8 cellular contexts compared by ENCODE assay signal in the genomic region with DNA sequence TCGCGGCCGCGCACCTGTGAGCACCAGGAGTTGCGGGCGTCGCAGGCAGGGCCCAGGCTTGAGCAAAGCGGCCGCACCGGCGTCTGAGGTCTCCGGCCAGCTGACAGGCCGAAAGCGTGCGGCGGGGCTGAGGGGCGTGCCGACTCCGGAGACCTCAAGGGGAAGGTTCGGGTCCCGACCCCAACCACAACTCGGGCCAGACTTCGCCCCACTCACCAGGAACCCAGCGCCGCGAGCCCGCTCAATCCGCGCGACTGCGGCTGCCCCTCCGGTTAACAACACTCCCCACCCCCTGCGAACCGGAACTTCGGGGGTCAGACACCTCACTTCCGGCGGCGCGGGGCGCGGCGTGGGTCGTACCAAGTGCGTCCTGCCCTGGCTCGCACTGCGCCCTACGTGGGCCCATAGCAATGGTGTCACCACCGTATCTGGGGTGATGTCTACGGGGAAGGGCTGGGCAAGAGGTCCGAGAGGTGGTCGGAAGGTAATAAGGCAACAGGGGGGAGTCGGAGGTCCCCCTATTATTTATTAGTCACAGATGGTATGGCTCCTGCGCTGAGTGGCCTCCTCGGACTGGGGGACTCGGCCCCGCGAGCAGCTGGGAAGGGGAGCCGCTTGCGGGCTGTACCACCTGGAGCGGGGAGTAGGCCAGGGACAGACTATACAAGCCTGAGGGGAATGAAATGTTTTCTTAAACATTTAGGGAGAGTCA. TPM values are rescaled to one million over a fixed set of nuclear protein-coding genes. Genes with fewer than 3 reads are reported as not detected.
DNase-seq lines count a peak whose midpoint lies in the region; ATAC-seq lines count a peak whose summit lies in the region.

A gene (minus strand): TSS at position 280 of the 712 bp plus-strand sequence. CDS start 918 bp downstream, outside the sequence.

- peak; percentile 77 to 78 for ATAC-seq in CD4-positive, CD25-positive, alpha-beta regulatory T cell (ENCODE audit: low read depth in 2 of 2)
- ATAC-seq in GM19455 (IDR thresholded peaks at IDR 0.05; ENCODE audit: unreplicated experiment) (peak; percentile 66), memory B cell (ENCODE audit: low read depth) (peak; percentile 67)

- H3K9me3 ChIP-seq in CD4-positive, CD25-positive, alpha-beta regulatory T cell (ENCODE audit: control insufficient read depth in 2 of 2, low read length in 2 of 2): no peaks in the 10 kb centered on the region

- H3K9me3 Mint-ChIP-seq in CD4-positive, CD25-positive, alpha-beta regulatory T cell: peaks cover 0 to 2% (median 0%) of the 10 kb centered on the region in 7 donors
- H3K9me3 Mint-ChIP-seq in memory B cell: no peaks in the 10 kb centered on the region

- no peaks in the 10 kb centered on the region for H3K27me3 Mint-ChIP-seq in CD4-positive, CD25-positive, alpha-beta regulatory T cell
- H3K27me3 Mint-ChIP-seq in memory B cell: no peaks in the 10 kb centered on the region

- DNase-seq in CD4-positive, CD25-positive, alpha-beta regulatory T cell: peak; percentile 87 to 94 (median 94)
- peak; percentile 82 for DNase-seq in HK-2 (ENCODE audit: unreplicated experiment)
- DNase-seq in NK-92 (lab: John Stamatoyannopoulos, UW; ENCODE audit: unreplicated experiment): peak; percentile 34
- DNase-seq in activated CD8-positive, alpha-beta memory T cell treated with anti-CD3 and anti-CD28 coated beads for 1 hour (ENCODE audit: extremely low read depth in 1 of 2, low read depth in 1 of 2): peak; percentile 65 to 86
- peak; percentile 83 for DNase-seq in effector CD8-positive, alpha-beta T cell (lab: John Stamatoyannopoulos, UW)
- peak; percentile 90 to 95 for DNase-seq in memory B cell (ENCODE audit: low spot score in 2 of 2)
- peak; percentile 85 for DNase-seq in stimulated activated CD8-positive, alpha-beta memory T cell treated with anti-CD3 and anti-CD28 coated beads, Interleukin-12 subunit alpha, Interleukin-12 subunit beta, amount 100 ng/mL, for 24 hours (ENCODE audit: extremely low read depth)

- H3K4me3 Mint-ChIP-seq in CD4-positive, CD25-positive, alpha-beta regulatory T cell: peak within 1 kb of the TSS; percentile 96 to 100 (median 98)
- peak within 1 kb of the TSS; percentile 100 for H3K4me3 Mint-ChIP-seq in memory B cell

- peak within 1 kb of the TSS; percentile 87 for H3K4me3 ChIP-seq in CD4-positive, CD25-positive, alpha-beta regulatory T cell (ENCODE audit: low read depth, low read length)

- H3K27ac Mint-ChIP-seq in CD4-positive, CD25-positive, alpha-beta regulatory T cell: peak within 1 kb of the TSS; percentile 99 to 100 (median 100)
- H3K27ac Mint-ChIP-seq in memory B cell: peak within 1 kb of the TSS; percentile 100

- H3K36me3 ChIP-seq in CD4-positive, CD25-positive, alpha-beta regulatory T cell (ENCODE audit: control insufficient read depth, insufficient read depth, low read length): peaks cover 32% of the 10 kb centered on the region

- peaks cover 8% of the 10 kb centered on the region for H3K36me3 Mint-ChIP-seq in CD4-positive, CD25-positive, alpha-beta regulatory T cell
- peaks cover 23% of the 10 kb centered on the region for H3K36me3 Mint-ChIP-seq in memory B cell

- H3K4me1 ChIP-seq in CD4-positive, CD25-positive, alpha-beta regulatory T cell (ENCODE audit: control insufficient read depth, insufficient read depth, low read length, poor library complexity, severe bottlenecking): peaks cover 38% of the 10 kb centered on the region

- H3K4me1 Mint-ChIP-seq in CD4-positive, CD25-positive, alpha-beta regulatory T cell: peaks cover 7 to 48% (median 23%) of the 10 kb centered on the region in 4 donors
- peaks cover 51% of the 10 kb centered on the region for H3K4me1 Mint-ChIP-seq in memory B cell

- no peaks in the 10 kb centered on the region for H3K27me3 ChIP-seq in CD4-positive, CD25-positive, alpha-beta regulatory T cell (ENCODE audit: control insufficient read depth, insufficient read depth, low read length)

- H3K27ac ChIP-seq in CD4-positive, CD25-positive, alpha-beta regulatory T cell (ENCODE audit: insufficient read depth, low read length, poor library complexity, severe bottlenecking): peak within 1 kb of the TSS; percentile 99

RNA-seq across cellular contexts. Expression of the gene that starts here (rescaled TPM):
- 66.3 TPM for total RNA-seq in CD4-positive, CD25-positive, alpha-beta regulatory T cell
- polyA plus RNA-seq in CD4-positive, CD25-positive, alpha-beta regulatory T cell: 10 to 100 TPM in 1 of 4 donors, 1 to 10 TPM in 3; 6.2 to 10.8 (median 7.3) TPM

Comparison
In these comparisons a context has a peak if more than half of its experiments do, and no peak if none do; other contexts are left out.
1. Peak in every context shown above with its lines: DNase-seq, ATAC-seq, H3K4me3 ChIP-seq and H3K27ac ChIP-seq.
2. DNase-seq: peak in every context shown above with its lines; median percentile 94 in CD4-positive, CD25-positive, alpha-beta regulatory T cell; 92 in memory B cell; 85 in stimulated activated CD8-positive, alpha-beta memory T cell treated with anti-CD3 and anti-CD28 coated beads, Interleukin-12 subunit alpha, Interleukin-12 subunit beta, amount 100 ng/mL, for 24 hours; 83 in effector CD8-positive, alpha-beta T cell; 82 in HK-2; 76 in activated CD8-positive, alpha-beta memory T cell treated with anti-CD3 and anti-CD28 coated beads for 1 hour; 34 in NK-92.